ENCODE assay signal across 10 cellular contexts in the genomic region with DNA sequence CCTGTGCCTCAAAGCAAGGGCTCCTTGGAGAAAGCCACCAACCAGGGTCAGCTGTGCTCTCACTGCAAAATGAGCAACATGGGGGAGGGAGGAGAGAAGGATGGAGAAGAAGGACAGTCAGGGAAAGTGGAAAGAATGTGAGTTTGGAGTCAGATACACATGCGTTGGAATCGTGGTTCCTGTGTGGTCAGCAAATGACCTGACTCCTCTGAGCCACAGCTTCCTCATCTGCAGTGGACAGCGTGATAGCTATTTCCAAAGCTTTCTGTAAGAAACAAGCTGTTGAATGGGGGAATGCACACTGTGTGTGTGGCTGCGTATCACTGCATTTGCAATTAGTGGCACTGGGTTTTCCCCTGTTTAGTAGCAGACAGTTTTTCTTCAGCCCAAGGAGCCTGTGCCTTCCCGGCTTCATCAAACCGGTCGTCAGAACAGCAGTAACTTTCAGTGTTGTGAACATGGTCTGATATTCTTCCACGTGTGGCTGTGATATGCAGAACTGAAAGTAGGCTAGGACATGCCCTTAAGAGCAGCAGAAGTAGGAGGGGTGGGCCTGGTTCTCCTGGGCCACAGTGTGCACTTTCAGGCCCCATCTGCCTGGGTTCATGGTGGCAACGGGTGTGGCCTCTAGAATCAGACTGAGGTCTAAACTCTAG.
A peak's percentile ranks its signal among the peaks of the same experiment; 100 is the strongest.
DNase-seq lines count a peak whose midpoint lies in the region; ATAC-seq, FAIRE-seq and TF ChIP-seq lines count a peak whose summit lies in the region.
"Had no signal": no experiment of that assay in that cellular context is flagged by ENCODE, and none has a peak within 500 bp of the region (broad histone marks: within the 10 kb centered on the region; RNA-seq: fewer than 3 reads in every experiment).

No MANE protein-coding gene starts in this region.

- peak; percentile 95 for FAIRE-seq in GM12892 (lab: Jason Lieb, UNC)

- peaks cover 42% of the 10 kb centered on the region for H3K4me1 Mint-ChIP-seq in dendritic cell treated with granulocyte-macrophage colony-stimulating factor and Interleukin-4, amounts not matched to agents 40 ng/mL and 50 ng/mL, for 4 days (ENCODE audit: low read depth)
- no peaks in the 10 kb centered on the region for H3K4me1 Mint-ChIP-seq in glutamatergic neuron (ENCODE audit: low read depth, unreplicated experiment)
- H3K4me1 Mint-ChIP-seq in activated CD8-positive, alpha-beta memory T cell treated with anti-CD3 and anti-CD28 coated beads, Interleukin-2, amount 10 ng/mL, durations not matched to agents 7 days and 5 days = peaks cover 5% of the 10 kb centered on the region

- TF ChIP-seq POLR2A in GM12892 (IDR thresholded peaks at IDR 0.05; ENCODE audit: low read depth, low read length) = no peak

- peak overlapping the region; percentile 62 for H3K27ac Mint-ChIP-seq in dendritic cell treated with granulocyte-macrophage colony-stimulating factor and Interleukin-4, amounts not matched to agents 40 ng/mL and 50 ng/mL, for 4 days
- H3K27ac Mint-ChIP-seq in glutamatergic neuron (ENCODE audit: unreplicated experiment) = no peak overlapping the region
- no peak overlapping the region for H3K27ac Mint-ChIP-seq in activated CD8-positive, alpha-beta memory T cell treated with anti-CD3 and anti-CD28 coated beads, Interleukin-2, amount 10 ng/mL, durations not matched to agents 7 days and 5 days
- H3K27ac Mint-ChIP-seq: nephron had no signal

- no peaks in the 10 kb centered on the region for H3K9me3 Mint-ChIP-seq in dendritic cell treated with granulocyte-macrophage colony-stimulating factor and Interleukin-4, amounts not matched to agents 40 ng/mL and 50 ng/mL, for 4 days
- peaks cover 2% of the 10 kb centered on the region for H3K9me3 Mint-ChIP-seq in glutamatergic neuron (ENCODE audit: unreplicated experiment)
- no peaks in the 10 kb centered on the region for H3K9me3 Mint-ChIP-seq in activated CD8-positive, alpha-beta memory T cell treated with anti-CD3 and anti-CD28 coated beads, Interleukin-2, amount 10 ng/mL, durations not matched to agents 7 days and 5 days (ENCODE audit: low read depth)
- H3K9me3 Mint-ChIP-seq: nephron had no signal

- DNase-seq in GM12892 (ENCODE audit: insufficient read length) = peak; percentile 47
- peak; percentile 68 for DNase-seq in GM20000 (ENCODE audit: low spot score)
- no peak for DNase-seq in T-helper 1 cell
- no peak for DNase-seq in ureter (ENCODE audit: low spot score)
- no peak for DNase-seq in glutamatergic neuron
- no peak for DNase-seq in activated CD8-positive, alpha-beta memory T cell treated with anti-CD3 and anti-CD28 coated beads, Interleukin-2, amount 10 ng/mL, durations not matched to agents 7 days and 5 days
- DNase-seq: NCI-H2171 treated with DMSO at 0.1 percent for 48 hours had no signal

- ATAC-seq in HG03175 (IDR thresholded peaks at IDR 0.05; ENCODE audit: unreplicated experiment) = peak; percentile 98
- no peak for ATAC-seq in activated CD8-positive, alpha-beta memory T cell treated with anti-CD3 and anti-CD28 coated beads, Interleukin-2, amount 10 ng/mL, durations not matched to agents 7 days and 5 days

- H3K4me3 Mint-ChIP-seq in dendritic cell treated with granulocyte-macrophage colony-stimulating factor and Interleukin-4, amounts not matched to agents 40 ng/mL and 50 ng/mL, for 4 days = peak overlapping the region; percentile 51
- H3K4me3 Mint-ChIP-seq in glutamatergic neuron (ENCODE audit: unreplicated experiment) = no peak overlapping the region
- no peak overlapping the region for H3K4me3 Mint-ChIP-seq in activated CD8-positive, alpha-beta memory T cell treated with anti-CD3 and anti-CD28 coated beads, Interleukin-2, amount 10 ng/mL, durations not matched to agents 7 days and 5 days
- H3K4me3 Mint-ChIP-seq: nephron had no signal

- CTCF ChIA-PET in activated CD8-positive, alpha-beta memory T cell treated with anti-CD3 and anti-CD28 coated beads, Interleukin-2, amount 10 ng/mL, durations not matched to agents 7 days and 5 days (lab: Charles Lee) = no interaction called here

- intact Hi-C loops in dendritic cell treated with granulocyte-macrophage colony-stimulating factor and Interleukin-4, amounts not matched to agents 40 ng/mL and 50 ng/mL, for 4 days (cut with micrococcal nuclease) = no loop called here

- no peaks in the 10 kb centered on the region for H3K36me3 Mint-ChIP-seq in dendritic cell treated with granulocyte-macrophage colony-stimulating factor and Interleukin-4, amounts not matched to agents 40 ng/mL and 50 ng/mL, for 4 days (ENCODE audit: low read depth)
- no peaks in the 10 kb centered on the region for H3K36me3 Mint-ChIP-seq in glutamatergic neuron (ENCODE audit: unreplicated experiment)
- no peaks in the 10 kb centered on the region for H3K36me3 Mint-ChIP-seq in activated CD8-positive, alpha-beta memory T cell treated with anti-CD3 and anti-CD28 coated beads, Interleukin-2, amount 10 ng/mL, durations not matched to agents 7 days and 5 days

- TF ChIP-seq CTCF in GM20000 (IDR thresholded peaks at IDR 0.05; ENCODE audit: extremely low read depth, missing control alignments) = no peak
- no peak for TF ChIP-seq CTCF in glutamatergic neuron (IDR thresholded peaks at IDR 0.05; ENCODE audit: partially characterized antibody, unreplicated experiment)

- H3K27me3 Mint-ChIP-seq in dendritic cell treated with granulocyte-macrophage colony-stimulating factor and Interleukin-4, amounts not matched to agents 40 ng/mL and 50 ng/mL, for 4 days = peaks cover 37% of the 10 kb centered on the region
- H3K27me3 Mint-ChIP-seq in glutamatergic neuron (ENCODE audit: unreplicated experiment) = peaks cover 6% of the 10 kb centered on the region
- H3K27me3 Mint-ChIP-seq in activated CD8-positive, alpha-beta memory T cell treated with anti-CD3 and anti-CD28 coated beads, Interleukin-2, amount 10 ng/mL, durations not matched to agents 7 days and 5 days = peaks cover 12% of the 10 kb centered on the region

Comparison
In these comparisons a context has a peak if more than half of its experiments do, and no peak if none do; other contexts are left out.
1. DNase-seq: peak in GM12892 (single experiment) and GM20000 (single experiment); none in T-helper 1 cell (0 of 5), ureter (single experiment), glutamatergic neuron (single experiment) and activated CD8-positive, alpha-beta memory T cell treated with anti-CD3 and anti-CD28 coated beads, Interleukin-2, amount 10 ng/mL, durations not matched to agents 7 days and 5 days (single experiment).